Comparison of ENCODE assay signal across 1 cellular context in the genomic region with DNA sequence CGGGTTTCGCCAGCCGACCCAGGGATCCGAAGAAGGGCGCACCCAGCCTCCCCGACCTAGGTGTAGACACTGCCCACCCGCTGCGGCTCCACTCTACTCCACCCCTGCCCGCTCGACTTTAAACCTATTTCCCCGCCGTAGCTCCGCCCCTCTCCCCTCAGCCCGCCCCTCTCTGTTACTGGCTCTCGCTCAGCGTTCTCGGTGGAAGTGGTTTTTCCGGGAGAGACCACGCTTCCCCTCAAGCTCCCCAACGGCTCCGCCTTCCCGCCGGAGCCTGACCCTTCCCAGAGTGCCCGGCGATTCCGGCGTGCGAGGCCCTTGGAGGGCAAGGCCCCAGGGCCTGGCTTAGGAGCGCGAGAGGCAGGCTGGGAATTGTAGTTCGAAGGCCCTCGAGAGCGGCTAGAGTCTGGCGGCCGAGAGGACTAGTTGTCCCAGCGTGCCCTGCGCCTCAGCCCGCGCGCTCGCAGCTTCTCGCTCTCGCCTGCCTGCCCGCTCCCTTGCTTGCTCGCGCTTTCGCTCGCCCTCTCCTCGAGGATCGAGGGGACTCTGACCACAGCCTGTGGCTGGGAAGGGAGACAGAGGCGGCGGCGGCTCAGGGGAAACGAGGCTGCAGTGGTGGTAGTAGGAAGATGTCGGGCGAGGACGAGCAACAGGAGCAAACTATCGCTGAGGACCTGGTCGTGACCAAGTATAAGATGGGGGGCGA.
TF ChIP-seq lines count a peak whose summit lies in the region.

A gene (plus strand): TSS at position 451 of the 706 bp plus-strand sequence. CDS start 179 bp downstream, at position 630.

TF ChIP-seq in GM23338, 12 proteins besides CTCF, POLR2A, EP300 and RAD21 (continued from another document):
- TF ChIP-seq, protein P1, sequence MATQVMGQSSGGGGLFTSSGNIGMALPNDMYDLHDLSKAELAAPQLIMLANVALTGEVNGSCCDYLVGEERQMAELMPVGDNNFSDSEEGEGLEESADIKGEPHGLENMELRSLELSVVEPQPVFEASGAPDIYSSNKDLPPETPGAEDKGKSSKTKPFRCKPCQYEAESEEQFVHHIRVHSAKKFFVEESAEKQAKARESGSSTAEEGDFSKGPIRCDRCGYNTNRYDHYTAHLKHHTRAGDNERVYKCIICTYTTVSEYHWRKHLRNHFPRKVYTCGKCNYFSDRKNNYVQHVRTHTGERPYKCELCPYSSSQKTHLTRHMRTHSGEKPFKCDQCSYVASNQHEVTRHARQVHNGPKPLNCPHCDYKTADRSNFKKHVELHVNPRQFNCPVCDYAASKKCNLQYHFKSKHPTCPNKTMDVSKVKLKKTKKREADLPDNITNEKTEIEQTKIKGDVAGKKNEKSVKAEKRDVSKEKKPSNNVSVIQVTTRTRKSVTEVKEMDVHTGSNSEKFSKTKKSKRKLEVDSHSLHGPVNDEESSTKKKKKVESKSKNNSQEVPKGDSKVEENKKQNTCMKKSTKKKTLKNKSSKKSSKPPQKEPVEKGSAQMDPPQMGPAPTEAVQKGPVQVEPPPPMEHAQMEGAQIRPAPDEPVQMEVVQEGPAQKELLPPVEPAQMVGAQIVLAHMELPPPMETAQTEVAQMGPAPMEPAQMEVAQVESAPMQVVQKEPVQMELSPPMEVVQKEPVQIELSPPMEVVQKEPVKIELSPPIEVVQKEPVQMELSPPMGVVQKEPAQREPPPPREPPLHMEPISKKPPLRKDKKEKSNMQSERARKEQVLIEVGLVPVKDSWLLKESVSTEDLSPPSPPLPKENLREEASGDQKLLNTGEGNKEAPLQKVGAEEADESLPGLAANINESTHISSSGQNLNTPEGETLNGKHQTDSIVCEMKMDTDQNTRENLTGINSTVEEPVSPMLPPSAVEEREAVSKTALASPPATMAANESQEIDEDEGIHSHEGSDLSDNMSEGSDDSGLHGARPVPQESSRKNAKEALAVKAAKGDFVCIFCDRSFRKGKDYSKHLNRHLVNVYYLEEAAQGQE (IDR thresholded peaks at IDR 0.05; ENCODE audit: unreplicated experiment): no peak
- TF ChIP-seq EZH2 (IDR thresholded peaks at IDR 0.05; ENCODE audit: low read depth, unreplicated experiment) (no peak), STAT1 (IDR thresholded peaks at IDR 0.05; ENCODE audit: unreplicated experiment) (no peak), ZNF331 (CRISPR knock-in tag; IDR thresholded peaks at IDR 0.05; ENCODE audit: low read depth) (no peak), NANOG (IDR thresholded peaks at IDR 0.05; ENCODE audit: borderline replicate concordance) (no peak), CREB1 (CRISPR knock-in tag; IDR thresholded peaks at IDR 0.05; ENCODE audit: low read depth) (no peak), ZNF114 (CRISPR knock-in tag; IDR thresholded peaks at IDR 0.05) (no peak), JUNB (IDR thresholded peaks at IDR 0.05; ENCODE audit: unreplicated experiment) (no peak), POLR2AphosphoS5 (IDR thresholded peaks at IDR 0.05; ENCODE audit: low read depth) (peak; percentile 82)
- TF ChIP-seq, protein P2, sequence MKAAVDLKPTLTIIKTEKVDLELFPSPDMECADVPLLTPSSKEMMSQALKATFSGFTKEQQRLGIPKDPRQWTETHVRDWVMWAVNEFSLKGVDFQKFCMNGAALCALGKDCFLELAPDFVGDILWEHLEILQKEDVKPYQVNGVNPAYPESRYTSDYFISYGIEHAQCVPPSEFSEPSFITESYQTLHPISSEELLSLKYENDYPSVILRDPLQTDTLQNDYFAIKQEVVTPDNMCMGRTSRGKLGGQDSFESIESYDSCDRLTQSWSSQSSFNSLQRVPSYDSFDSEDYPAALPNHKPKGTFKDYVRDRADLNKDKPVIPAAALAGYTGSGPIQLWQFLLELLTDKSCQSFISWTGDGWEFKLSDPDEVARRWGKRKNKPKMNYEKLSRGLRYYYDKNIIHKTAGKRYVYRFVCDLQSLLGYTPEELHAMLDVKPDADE (IDR thresholded peaks at IDR 0.05): peak; percentile 96
- TF ChIP-seq, protein P3, sequence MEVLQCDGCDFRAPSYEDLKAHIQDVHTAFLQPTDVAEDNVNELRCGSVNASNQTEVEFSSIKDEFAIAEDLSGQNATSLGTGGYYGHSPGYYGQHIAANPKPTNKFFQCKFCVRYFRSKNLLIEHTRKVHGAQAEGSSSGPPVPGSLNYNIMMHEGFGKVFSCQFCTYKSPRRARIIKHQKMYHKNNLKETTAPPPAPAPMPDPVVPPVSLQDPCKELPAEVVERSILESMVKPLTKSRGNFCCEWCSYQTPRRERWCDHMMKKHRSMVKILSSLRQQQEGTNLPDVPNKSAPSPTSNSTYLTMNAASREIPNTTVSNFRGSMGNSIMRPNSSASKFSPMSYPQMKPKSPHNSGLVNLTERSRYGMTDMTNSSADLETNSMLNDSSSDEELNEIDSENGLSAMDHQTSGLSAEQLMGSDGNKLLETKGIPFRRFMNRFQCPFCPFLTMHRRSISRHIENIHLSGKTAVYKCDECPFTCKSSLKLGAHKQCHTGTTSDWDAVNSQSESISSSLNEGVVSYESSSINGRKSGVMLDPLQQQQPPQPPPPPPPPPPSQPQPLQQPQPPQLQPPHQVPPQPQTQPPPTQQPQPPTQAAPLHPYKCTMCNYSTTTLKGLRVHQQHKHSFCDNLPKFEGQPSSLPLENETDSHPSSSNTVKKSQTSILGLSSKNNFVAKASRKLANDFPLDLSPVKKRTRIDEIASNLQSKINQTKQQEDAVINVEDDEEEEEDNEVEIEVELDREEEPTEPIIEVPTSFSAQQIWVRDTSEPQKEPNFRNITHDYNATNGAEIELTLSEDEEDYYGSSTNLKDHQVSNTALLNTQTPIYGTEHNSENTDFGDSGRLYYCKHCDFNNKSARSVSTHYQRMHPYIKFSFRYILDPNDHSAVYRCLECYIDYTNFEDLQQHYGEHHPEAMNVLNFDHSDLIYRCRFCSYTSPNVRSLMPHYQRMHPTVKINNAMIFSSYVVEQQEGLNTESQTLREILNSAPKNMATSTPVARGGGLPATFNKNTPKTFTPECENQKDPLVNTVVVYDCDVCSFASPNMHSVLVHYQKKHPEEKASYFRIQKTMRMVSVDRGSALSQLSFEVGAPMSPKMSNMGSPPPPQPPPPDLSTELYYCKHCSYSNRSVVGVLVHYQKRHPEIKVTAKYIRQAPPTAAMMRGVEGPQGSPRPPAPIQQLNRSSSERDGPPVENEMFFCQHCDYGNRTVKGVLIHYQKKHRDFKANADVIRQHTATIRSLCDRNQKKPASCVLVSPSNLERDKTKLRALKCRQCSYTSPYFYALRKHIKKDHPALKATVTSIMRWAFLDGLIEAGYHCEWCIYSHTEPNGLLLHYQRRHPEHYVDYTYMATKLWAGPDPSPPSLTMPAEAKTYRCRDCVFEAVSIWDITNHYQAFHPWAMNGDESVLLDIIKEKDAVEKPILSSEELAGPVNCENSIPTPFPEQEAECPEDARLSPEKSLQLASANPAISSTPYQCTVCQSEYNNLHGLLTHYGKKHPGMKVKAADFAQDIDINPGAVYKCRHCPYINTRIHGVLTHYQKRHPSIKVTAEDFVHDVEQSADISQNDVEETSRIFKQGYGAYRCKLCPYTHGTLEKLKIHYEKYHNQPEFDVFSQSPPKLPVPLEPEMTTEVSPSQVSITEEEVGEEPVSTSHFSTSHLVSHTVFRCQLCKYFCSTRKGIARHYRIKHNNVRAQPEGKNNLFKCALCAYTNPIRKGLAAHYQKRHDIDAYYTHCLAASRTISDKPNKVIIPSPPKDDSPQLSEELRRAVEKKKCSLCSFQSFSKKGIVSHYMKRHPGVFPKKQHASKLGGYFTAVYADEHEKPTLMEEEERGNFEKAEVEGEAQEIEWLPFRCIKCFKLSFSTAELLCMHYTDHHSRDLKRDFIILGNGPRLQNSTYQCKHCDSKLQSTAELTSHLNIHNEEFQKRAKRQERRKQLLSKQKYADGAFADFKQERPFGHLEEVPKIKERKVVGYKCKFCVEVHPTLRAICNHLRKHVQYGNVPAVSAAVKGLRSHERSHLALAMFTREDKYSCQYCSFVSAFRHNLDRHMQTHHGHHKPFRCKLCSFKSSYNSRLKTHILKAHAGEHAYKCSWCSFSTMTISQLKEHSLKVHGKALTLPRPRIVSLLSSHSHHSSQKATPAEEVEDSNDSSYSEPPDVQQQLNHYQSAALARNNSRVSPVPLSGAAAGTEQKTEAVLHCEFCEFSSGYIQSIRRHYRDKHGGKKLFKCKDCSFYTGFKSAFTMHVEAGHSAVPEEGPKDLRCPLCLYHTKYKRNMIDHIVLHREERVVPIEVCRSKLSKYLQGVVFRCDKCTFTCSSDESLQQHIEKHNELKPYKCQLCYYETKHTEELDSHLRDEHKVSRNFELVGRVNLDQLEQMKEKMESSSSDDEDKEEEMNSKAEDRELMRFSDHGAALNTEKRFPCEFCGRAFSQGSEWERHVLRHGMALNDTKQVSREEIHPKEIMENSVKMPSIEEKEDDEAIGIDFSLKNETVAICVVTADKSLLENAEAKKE (CRISPR knock-in tag; IDR thresholded peaks at IDR 0.05): no peak
